ENCODE assay signal across 8 cellular contexts in the genomic region with DNA sequence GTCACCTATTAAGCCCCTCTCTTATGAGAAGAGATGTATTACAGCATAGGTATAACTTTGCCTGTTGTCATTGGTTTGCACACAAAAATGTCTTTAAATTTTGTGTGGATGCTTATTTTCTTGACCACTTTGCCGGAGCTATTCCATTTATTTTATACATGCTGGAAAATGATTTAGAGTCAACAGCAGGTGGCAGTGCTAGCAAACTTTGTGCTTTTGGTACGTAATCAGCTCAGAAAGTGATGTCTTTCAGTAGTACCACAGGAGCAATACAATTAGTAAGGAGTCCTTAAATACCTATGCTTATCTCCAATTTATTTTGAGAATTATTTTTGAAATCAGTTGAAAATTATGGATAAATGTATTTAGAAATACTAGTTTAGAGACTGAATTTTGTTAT. TPM values are rescaled to one million over a fixed set of nuclear protein-coding genes. Genes with fewer than 3 reads are reported as not detected.
DNase-seq lines count a peak whose midpoint lies in the region; ATAC-seq and TF ChIP-seq lines count a peak whose summit lies in the region.

No MANE protein-coding gene starts in this region.

- no peak overlapping the region for H3K4me3 Mint-ChIP-seq in activated T-helper 2 cell treated with anti-CD3 and anti-CD28 coated beads, Interferon-gamma antibody, Interleukin-2, Interleukin-4, amounts not matched to agents 10 μg/mL and 5 μg/mL and 100 μg/mL, durations not matched to agents 14 hours and 24 hours and 36 hours (ENCODE audit: low read depth)

- no peak for ATAC-seq in GM21529 (IDR thresholded peaks at IDR 0.05; ENCODE audit: unreplicated experiment)

- H3K9me3 ChIP-seq in SK-N-MC (ENCODE audit: low read depth, low read length) (no peaks in the 10 kb centered on the region), tibial nerve (no peaks in the 10 kb centered on the region)

- in situ Hi-C loops in GM13976 (cut with MboI; ENCODE audit: low sequenced_read_pairs, unreplicated experiment) = no loop called here

- no peak overlapping the region for H3K27ac Mint-ChIP-seq in activated T-helper 2 cell treated with anti-CD3 and anti-CD28 coated beads, Interferon-gamma antibody, Interleukin-2, Interleukin-4, amounts not matched to agents 10 μg/mL and 5 μg/mL and 100 μg/mL, durations not matched to agents 14 hours and 24 hours and 36 hours

- peak; percentile 30 for TF ChIP-seq CTCF in GM13976 (IDR thresholded peaks at IDR 0.05; ENCODE audit: borderline replicate concordance, control extremely low read depth, extremely low read depth, insufficient read depth, missing control alignments)
- TF ChIP-seq CTCF in tibial nerve (IDR thresholded peaks at IDR 0.05) = peak; percentile 34 to 44 (median 38)

- no peak for TF ChIP-seq EP300 in tibial nerve (IDR thresholded peaks at IDR 0.05)

- H3K4me3 ChIP-seq in SK-N-MC = no peak overlapping the region
- H3K4me3 ChIP-seq in tibial nerve = no peak overlapping the region

- DNase-seq in AG08395 (ENCODE audit: low spot score) = peak; percentile 31
- peak; percentile 13 for DNase-seq in GM13976 (ENCODE audit: low spot score)
- DNase-seq in MV-4-11 (lab: John Stamatoyannopoulos, UW) = peak; percentile 19
- DNase-seq in SK-N-MC (ENCODE audit: low read depth, low spot score) = peak; percentile 59
- DNase-seq in globus pallidus (ENCODE audit: low spot score) = peak; percentile 59
- no peak for DNase-seq in tibial nerve (ENCODE audit: low spot score in 2 of 2)
- DNase-seq in activated T-helper 2 cell treated with anti-CD3 and anti-CD28 coated beads, Interferon-gamma antibody, Interleukin-2, Interleukin-4, amounts not matched to agents 10 μg/mL and 5 μg/mL and 100 μg/mL, durations not matched to agents 14 hours and 24 hours and 36 hours (ENCODE audit: low spot score) = no peak

- H3K36me3 ChIP-seq in SK-N-MC (ENCODE audit: insufficient read depth, low read length) (no peaks in the 10 kb centered on the region), tibial nerve (no peaks in the 10 kb centered on the region)

- H3K27me3 Mint-ChIP-seq in activated T-helper 2 cell treated with anti-CD3 and anti-CD28 coated beads, Interferon-gamma antibody, Interleukin-2, Interleukin-4, amounts not matched to agents 10 μg/mL and 5 μg/mL and 100 μg/mL, durations not matched to agents 14 hours and 24 hours and 36 hours (ENCODE audit: low read depth) = peaks cover 1% of the 10 kb centered on the region

- no peaks in the 10 kb centered on the region for H3K36me3 Mint-ChIP-seq in activated T-helper 2 cell treated with anti-CD3 and anti-CD28 coated beads, Interferon-gamma antibody, Interleukin-2, Interleukin-4, amounts not matched to agents 10 μg/mL and 5 μg/mL and 100 μg/mL, durations not matched to agents 14 hours and 24 hours and 36 hours (ENCODE audit: low read depth)

- H3K27ac ChIP-seq in SK-N-MC (no peak overlapping the region), tibial nerve (no peak overlapping the region)

- no peak overlapping the region for H3K9ac ChIP-seq in SK-N-MC (ENCODE audit: insufficient read length)

- no peaks in the 10 kb centered on the region for H3K9me3 Mint-ChIP-seq in activated T-helper 2 cell treated with anti-CD3 and anti-CD28 coated beads, Interferon-gamma antibody, Interleukin-2, Interleukin-4, amounts not matched to agents 10 μg/mL and 5 μg/mL and 100 μg/mL, durations not matched to agents 14 hours and 24 hours and 36 hours

- WGBS in tibial nerve, 2 donors = 8 to 16% methylated on average over 2 of the region's 2 CpGs

- no peaks in the 10 kb centered on the region for H3K4me1 ChIP-seq in tibial nerve

- H3K4me1 Mint-ChIP-seq in activated T-helper 2 cell treated with anti-CD3 and anti-CD28 coated beads, Interferon-gamma antibody, Interleukin-2, Interleukin-4, amounts not matched to agents 10 μg/mL and 5 μg/mL and 100 μg/mL, durations not matched to agents 14 hours and 24 hours and 36 hours (ENCODE audit: low read depth) = no peaks in the 10 kb centered on the region

- TF ChIP-seq POLR2A in tibial nerve (IDR thresholded peaks at IDR 0.05) = no peak

- no peaks in the 10 kb centered on the region for H3K27me3 ChIP-seq in tibial nerve

- intact Hi-C loops in activated T-helper 2 cell treated with anti-CD3 and anti-CD28 coated beads, Interferon-gamma antibody, Interleukin-2, Interleukin-4, amounts not matched to agents 10 μg/mL and 5 μg/mL and 100 μg/mL, durations not matched to agents 14 hours and 24 hours and 36 hours (cut with micrococcal nuclease) = loop anchor here (10.0 kb wide), 1 partner anchor 592 kb away; no protein-coding TSS in a partner anchor

RNA-seq across cellular contexts. Expression of a gene that starts 19.8 kb away (rescaled TPM):
- 10 to 100 TPM; 12.0 to 27.1 (median 19.4) TPM for total RNA-seq in tibial nerve
- 1.6 and 3.1 TPM in 2 replicates for total RNA-seq in activated T-helper 2 cell treated with anti-CD3 and anti-CD28 coated beads, Interferon-gamma antibody, Interleukin-2, Interleukin-4, amounts not matched to agents 10 μg/mL and 5 μg/mL and 100 μg/mL, durations not matched to agents 14 hours and 24 hours and 36 hours

Comparison
In these comparisons a context has a peak if more than half of its experiments do, and no peak if none do; other contexts are left out.
1. DNase-seq: peak in AG08395 (single experiment), GM13976 (single experiment), MV-4-11 (single experiment), SK-N-MC (single experiment) and globus pallidus (single experiment); none in tibial nerve (0 of 2) and activated T-helper 2 cell treated with anti-CD3 and anti-CD28 coated beads, Interferon-gamma antibody, Interleukin-2, Interleukin-4, amounts not matched to agents 10 μg/mL and 5 μg/mL and 100 μg/mL, durations not matched to agents 14 hours and 24 hours and 36 hours (single experiment).